1 cellular context compared by ENCODE assay signal in the genomic region with DNA sequence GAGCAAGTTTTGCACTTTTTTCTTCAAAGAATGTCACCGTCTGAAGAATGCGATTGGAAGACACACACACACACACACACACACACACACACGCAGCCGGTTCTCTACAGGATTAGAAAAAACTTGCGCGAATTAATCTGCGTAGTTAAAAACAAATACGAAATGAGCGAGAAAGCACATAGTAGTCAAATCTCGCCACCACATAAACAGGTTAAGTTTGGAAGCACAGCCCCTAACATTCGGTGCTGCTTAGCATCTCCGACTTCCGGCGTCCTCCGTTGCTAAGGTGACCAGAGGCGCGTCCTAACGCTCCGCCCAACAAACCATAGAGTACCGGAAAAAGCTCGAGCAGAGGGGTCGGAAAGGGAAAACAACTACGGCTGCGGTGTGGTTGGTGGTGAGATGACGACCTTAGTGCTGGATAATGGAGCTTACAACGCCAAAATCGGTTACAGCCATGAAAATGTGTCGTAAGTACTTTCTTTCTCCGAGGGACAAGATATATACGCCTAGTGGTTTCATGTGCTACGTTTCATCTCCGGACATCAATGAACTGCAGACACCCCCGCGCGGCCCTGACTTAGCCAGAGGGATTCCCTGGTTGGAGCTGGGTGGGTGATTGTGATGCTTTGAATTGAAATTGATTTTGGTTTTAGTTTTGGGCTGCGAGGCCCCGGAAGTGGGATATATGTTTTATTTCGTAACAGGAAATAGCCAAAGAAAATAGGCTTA.
TF ChIP-seq lines count a peak whose summit lies in the region.

Gene ACTR6, plus strand, starts transcription at position 366 of the 732 bp plus-strand sequence. Its CDS starts 37 bp downstream, at position 403.

TF ChIP-seq in H1, 55 proteins besides CTCF, POLR2A, EP300 and RAD21 (continued from another document):
- no peak for TF ChIP-seq SP1 (IDR thresholded peaks at IDR 0.05; ENCODE audit: low read depth, low read length)
- TF ChIP-seq PHF8 (conservative IDR thresholded peaks at IDR 0.05; ENCODE audit: low read depth, low read length): peak; percentile 72
- TF ChIP-seq EGR1 (IDR thresholded peaks at IDR 0.05; ENCODE audit: borderline replicate concordance, low read depth, low read length): no peak
- no peak for TF ChIP-seq KDM4A (IDR thresholded peaks at IDR 0.05; ENCODE audit: low read depth, low read length, severe bottlenecking)
- TF ChIP-seq BACH1 (IDR thresholded peaks at IDR 0.05; ENCODE audit: low read length): no peak
- no peak for TF ChIP-seq RNF2 (IDR thresholded peaks at IDR 0.05; ENCODE audit: borderline replicate concordance, low read depth, low read length, missing control alignments, poor library complexity, severe bottlenecking)
- no peak for TF ChIP-seq JUN (IDR thresholded peaks at IDR 0.05; ENCODE audit: low read depth, low read length)
- no peak for TF ChIP-seq CHD7 (IDR thresholded peaks at IDR 0.05; ENCODE audit: insufficient replicate concordance, low read length)
- peak; percentile 79 for TF ChIP-seq SP2 (IDR thresholded peaks at IDR 0.05; ENCODE audit: low read length)
- peak; percentile 91 for TF ChIP-seq TAF1 (IDR thresholded peaks at IDR 0.05; ENCODE audit: low read depth, low read length)
- TF ChIP-seq RFX5 (IDR thresholded peaks at IDR 0.05; ENCODE audit: borderline replicate concordance, low read depth, low read length): no peak
- peak; percentile 76; the same call in 1 of the 2 replicates for TF ChIP-seq GABPA (IDR thresholded peaks at IDR 0.05; ENCODE audit: borderline replicate concordance, insufficient read depth, low read length)
- TF ChIP-seq NRF1 (IDR thresholded peaks at IDR 0.05; ENCODE audit: low read depth, low read length): no peak
- no peak for TF ChIP-seq USF2 (IDR thresholded peaks at IDR 0.05; ENCODE audit: low read length)
- TF ChIP-seq TAF7 (optimal IDR thresholded peaks at IDR 0.05; ENCODE audit: borderline replicate concordance, low read depth, low read length): peak; percentile 61
- TF ChIP-seq, protein P1, sequence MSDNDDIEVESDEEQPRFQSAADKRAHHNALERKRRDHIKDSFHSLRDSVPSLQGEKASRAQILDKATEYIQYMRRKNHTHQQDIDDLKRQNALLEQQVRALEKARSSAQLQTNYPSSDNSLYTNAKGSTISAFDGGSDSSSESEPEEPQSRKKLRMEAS (IDR thresholded peaks at IDR 0.05): peak; percentile 51; the same call in 1 of the 2 replicates
- 0 out of 2 replicates have a peak, but pooled peaks have one; percentile 54 for TF ChIP-seq YY1 (IDR thresholded peaks at IDR 0.05; ENCODE audit: low read depth, low read length)
- 0 out of 4 replicates have a peak, but pooled peaks of 1 of the 2 experiments have one; percentile 45 for TF ChIP-seq HDAC2 (IDR thresholded peaks at IDR 0.05; ENCODE audit: borderline replicate concordance in 1 of 2, low read depth in 2 of 2, low read length in 2 of 2)
- peak; percentile 99 to 100 for TF ChIP-seq SIN3A (conservative IDR thresholded peaks at IDR 0.05 in 1 of 2, IDR thresholded peaks at IDR 0.05 in 1 of 2; ENCODE audit: low read depth in 1 of 2, low read length in 2 of 2)
- peak; percentile 89 for TF ChIP-seq TBP (IDR thresholded peaks at IDR 0.05; ENCODE audit: low read depth, low read length)
- TF ChIP-seq POLR2AphosphoS5 (IDR thresholded peaks at IDR 0.05; ENCODE audit: low read depth, low read length): peak; percentile 85
- TF ChIP-seq ATF2 (IDR thresholded peaks at IDR 0.05; ENCODE audit: low read length): peak; percentile 88
- TF ChIP-seq CREB1 (IDR thresholded peaks at IDR 0.05): peak; percentile 72
- peak; percentile 75; the same call in 1 of the 2 replicates for TF ChIP-seq RBBP5 (IDR thresholded peaks at IDR 0.05; ENCODE audit: borderline replicate concordance, low read depth, low read length)
